Comparison of ENCODE assay signal across 8 cellular contexts in genomic region chr13:110711778-110712070, GRCh38. TPM values are rescaled to one million over a fixed set of nuclear protein-coding genes. Genes with fewer than 3 reads are reported as not detected.
DNase-seq lines count a peak whose midpoint lies in the region; ATAC-seq and TF ChIP-seq lines count a peak whose summit lies in the region.

No MANE protein-coding gene starts in this region.

- H3K9me3 Mint-ChIP-seq in activated T-cell treated with anti-CD3 and anti-CD28 coated beads, Interleukin-2, amount 50 U/mL, for 24 hours, result no peaks in the 10 kb centered on the region

- no peaks in the 10 kb centered on the region for H3K27me3 Mint-ChIP-seq in activated T-cell treated with anti-CD3 and anti-CD28 coated beads, Interleukin-2, amount 50 U/mL, for 24 hours

- no peak for DNase-seq in activated T-cell treated with anti-CD3 and anti-CD28 coated beads, Interleukin-2, amount 50 U/mL, for 24 hours
- DNase-seq in activated T-cell treated with anti-CD3 and anti-CD28 coated beads for 4 hours, result no peak
- peak; percentile 21 for DNase-seq in foreskin melanocyte
- no peak for DNase-seq in gastrocnemius medialis
- no peak for DNase-seq in NAMALWA (ENCODE audit: low spot score)
- DNase-seq in GM19240 (ENCODE audit: insufficient read length, low spot score), result no peak

- H3K36me3 ChIP-seq in gastrocnemius medialis, result no peaks in the 10 kb centered on the region

- peaks cover 29% of the 10 kb centered on the region for H3K36me3 Mint-ChIP-seq in activated T-cell treated with anti-CD3 and anti-CD28 coated beads, Interleukin-2, amount 50 U/mL, for 24 hours (ENCODE audit: low read depth)

- peaks cover 23% of the 10 kb centered on the region for H3K4me1 Mint-ChIP-seq in activated T-cell treated with anti-CD3 and anti-CD28 coated beads, Interleukin-2, amount 50 U/mL, for 24 hours (ENCODE audit: low read depth)

- H3K27ac ChIP-seq in VCaP (peak overlapping the region; percentile 100), gastrocnemius medialis (peak overlapping the region; percentile 97 to 100 (median 100))

- TF ChIP-seq CTCF in VCaP (conservative IDR thresholded peaks at IDR 0.05) (no peak), gastrocnemius medialis (IDR thresholded peaks at IDR 0.05 in 4 of 5, conservative IDR thresholded peaks at IDR 0.05 in 1 of 5) (no peak)

- intact Hi-C loops in gastrocnemius medialis (cut with DNase I; ENCODE audit: low total_unique reads), result loop anchor here (2.0 to 10.0 kb wide), 8 partner anchors 97 to 924 kb away; partner anchors contain the start of genes ANKRD10, IRS2, NAXD and RAB20

- ATAC-seq in gastrocnemius medialis (no peak), HG03095 (IDR thresholded peaks at IDR 0.05; ENCODE audit: unreplicated experiment) (no peak)

- in situ Hi-C loops in gastrocnemius medialis (cut with MboI; ENCODE audit: low sequenced_read_pairs in 4 of 4), result loop anchor here in 2 of 4 donors (25.0 kb wide), 1 partner anchor 201 kb away; the partner anchor contains the start of gene ANKRD10 (in 2 of the 2)

- H3K9me3 ChIP-seq in gastrocnemius medialis, result no peaks in the 10 kb centered on the region

- H3K4me3 Mint-ChIP-seq in activated T-cell treated with anti-CD3 and anti-CD28 coated beads, Interleukin-2, amount 50 U/mL, for 24 hours, result peak overlapping the region; percentile 93

- H3K27ac Mint-ChIP-seq in activated T-cell treated with anti-CD3 and anti-CD28 coated beads, Interleukin-2, amount 50 U/mL, for 24 hours, result peak overlapping the region; percentile 99

- peaks cover 12 to 17% of the 10 kb centered on the region in 2 donors for H3K4me1 ChIP-seq in gastrocnemius medialis

- H3K27me3 ChIP-seq in gastrocnemius medialis, result no peaks in the 10 kb centered on the region

- no peak for TF ChIP-seq POLR2A in gastrocnemius medialis (IDR thresholded peaks at IDR 0.05)

- peak overlapping the region; percentile 85 to 98 (median 94) for H3K4me3 ChIP-seq in gastrocnemius medialis

RNA-seq across cellular contexts. Expression of gene ING1, which starts 1.8 kb away (rescaled TPM):
- total RNA-seq in gastrocnemius medialis, result 10 to 100 TPM in 2 of 4 donors, 1 to 10 TPM in 2; 5.9 to 18.2 (median 13.5) TPM

RNA-seq across cellular contexts. Expression of gene CARS2, which starts 5.8 kb away (rescaled TPM):
- 10 to 100 TPM; 22.5 to 34.8 (median 28.0) TPM for total RNA-seq in gastrocnemius medialis
